In genomic region chr10:18082381-18082780, GRCh38 we compare ENCODE assay signal across 7 cellular contexts. TPM values are rescaled to one million over a fixed set of nuclear protein-coding genes. Genes with fewer than 3 reads are reported as not detected.
"Had no signal": no experiment of that assay in that cellular context is flagged by ENCODE, and none has a peak within 500 bp of the region (broad histone marks: within the 10 kb centered on the region; RNA-seq: fewer than 3 reads in every experiment).

No MANE protein-coding gene starts in this region.

- H3K4me3 Mint-ChIP-seq: H9 had no signal

- H3K27ac Mint-ChIP-seq: H9 had no signal

- ATAC-seq: K562 had no signal

- DNase-seq: GM23248, H9, HCEC 1CT, IMR-90, KG1 had no signal

RNA-seq across cellular contexts. Expression of gene CACNB2, which starts 57.8 kb away (rescaled TPM):
- total RNA-seq: HT-29, K562 had no signal
